1 cellular context compared by ENCODE assay signal in genomic region chr13:100334209-100334608, GRCh38.
TF ChIP-seq lines count a peak whose summit lies in the region.

No MANE protein-coding gene starts in this region.

TF ChIP-seq in SK-N-SH, 30 proteins besides CTCF, POLR2A, EP300 and RAD21 (continued from another document):
- TF ChIP-seq ZBTB33 (IDR thresholded peaks at IDR 0.05; ENCODE audit: borderline replicate concordance, low read depth) (no peak), FOXJ3 (CRISPR knock-in tag; IDR thresholded peaks at IDR 0.05) (no peak), RXRA (IDR thresholded peaks at IDR 0.05; ENCODE audit: borderline replicate concordance, low read depth) (no peak), USF2 (IDR thresholded peaks at IDR 0.05; ENCODE audit: borderline replicate concordance, low read depth, low read length) (no peak), TEAD4 (IDR thresholded peaks at IDR 0.05; ENCODE audit: borderline replicate concordance, insufficient read depth) (no peak), IRF3 (IDR thresholded peaks at IDR 0.05; ENCODE audit: low read depth, low read length) (no peak), RCOR1 (IDR thresholded peaks at IDR 0.05; ENCODE audit: low read length) (no peak), GABPA (IDR thresholded peaks at IDR 0.05; ENCODE audit: low read depth) (no peak), ELF1 (IDR thresholded peaks at IDR 0.05) (no peak), FOSL2 (IDR thresholded peaks at IDR 0.05; ENCODE audit: borderline replicate concordance, low read depth) (no peak), PBX3 (IDR thresholded peaks at IDR 0.05) (no peak)
